Comparison of ENCODE assay signal across 7 cellular contexts in the genomic region with DNA sequence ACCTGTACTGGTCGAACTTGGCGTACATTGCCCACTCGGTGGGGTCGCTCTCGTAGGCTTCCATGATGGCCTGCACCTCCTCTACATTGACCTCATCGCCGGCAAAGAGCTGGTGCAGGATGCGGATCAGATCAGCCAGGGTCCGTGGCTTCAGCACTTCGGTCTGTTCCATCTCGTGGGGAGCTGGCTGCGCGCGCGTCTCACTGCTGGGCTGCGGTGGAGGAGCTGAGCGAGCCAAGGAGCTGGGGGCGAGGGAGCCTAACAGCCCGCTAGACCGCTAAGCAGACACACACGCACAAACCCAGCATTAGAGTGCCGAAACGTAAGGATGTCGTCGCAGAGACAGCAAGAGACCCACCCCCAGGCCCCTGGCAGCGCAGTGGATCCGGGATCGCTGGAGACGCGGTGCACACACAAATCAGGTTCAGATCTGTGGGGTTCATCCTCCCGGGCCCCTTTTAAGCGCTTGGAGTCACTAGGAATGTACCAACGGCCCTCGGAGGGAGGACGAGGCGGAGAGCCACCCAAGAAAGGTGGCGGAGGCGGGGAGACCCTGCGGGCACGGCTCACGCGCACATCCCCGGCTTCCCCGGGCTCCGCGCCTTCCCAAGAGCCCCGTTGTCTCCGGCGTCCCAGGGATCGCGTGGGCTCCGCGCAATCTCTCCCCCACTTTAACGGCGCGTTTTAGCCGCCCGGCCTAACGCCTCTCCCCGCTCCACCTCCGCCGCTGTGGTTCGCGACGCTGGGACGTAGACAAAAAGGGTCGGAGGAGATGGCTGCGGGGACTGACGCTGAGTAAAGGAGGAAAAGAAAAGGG. TPM values are rescaled to one million over a fixed set of nuclear protein-coding genes. Genes with fewer than 3 reads are reported as not detected.
DNase-seq lines count a peak whose midpoint lies in the region; ATAC-seq and TF ChIP-seq lines count a peak whose summit lies in the region.

Gene CDO1 (minus strand): TSS at position 434 of the 817 bp plus-strand sequence. CDS start 262 bp downstream, at position 172.

- POLR2A ChIA-PET in SK-N-SH (lab: Yijun Ruan, JAX), result interaction anchor here (0.5 to 0.8 kb wide), 2 partner anchors 40 to 242 kb away, joined by 3 to 4 read pairs; no protein-coding TSS in a partner anchor

- peak within 1 kb of the TSS in 1 of 2 experiments; percentile 69; a peak in 1 of 4 replicates for H3K27ac ChIP-seq in SK-N-SH (ENCODE audit: low read depth in 2 of 2, low read length in 1 of 2)

- no peaks in the 10 kb centered on the region for H3K9me3 ChIP-seq in SK-N-SH

- H3K9ac ChIP-seq in SK-N-SH, result no peak within 1 kb of the TSS; the same call in 1 of the 2 replicates

- no peak for TF ChIP-seq EP300 in SK-N-SH (IDR thresholded peaks at IDR 0.05; ENCODE audit: borderline replicate concordance in 1 of 2, low read depth in 1 of 2, low read length in 1 of 2)

- ATAC-seq in sciatic nerve (peak; percentile 95), GM18519 (IDR thresholded peaks at IDR 0.05; ENCODE audit: low FRiP score, unreplicated experiment) (no peak)

- peak within 1 kb of the TSS; percentile 80 for H3K4me2 ChIP-seq in SK-N-SH

- H4K20me1 ChIP-seq in SK-N-SH (ENCODE audit: insufficient read depth), result no peaks in the 10 kb centered on the region

- H3K4me3 ChIP-seq in H7 (ENCODE audit: insufficient read depth, low read depth, low read length) (peak within 1 kb of the TSS; percentile 62), SK-N-SH (ENCODE audit: low read depth in 2 of 2, low read length in 1 of 2) (peak within 1 kb of the TSS; percentile 54 to 55)

- TF ChIP-seq CTCF in SK-N-SH (IDR thresholded peaks at IDR 0.05), result no peak

- TF ChIP-seq RAD21 in SK-N-SH (IDR thresholded peaks at IDR 0.05; ENCODE audit: low read length), result no peak

- WGBS in SK-N-SH (ENCODE audit: low lambda C conversion rate), result 22% methylated on average over 42 of the region's 69 CpGs

- H3K79me2 ChIP-seq in SK-N-SH (ENCODE audit: insufficient read depth), result no peaks in the 10 kb centered on the region

- intact Hi-C loops in sciatic nerve (cut with DNase I), result no loop called here

- H3K27me3 ChIP-seq in H7 (ENCODE audit: control insufficient read depth, insufficient read depth, low read length) (peaks cover 41% of the 10 kb centered on the region), SK-N-SH (ENCODE audit: insufficient read depth) (peaks cover 35% of the 10 kb centered on the region)

- peak within 1 kb of the TSS; percentile 84 for H2AFZ ChIP-seq in SK-N-SH (ENCODE audit: low read depth)

- DNase-seq in H7 (peak; percentile 77), SK-N-SH (peak; percentile 85), cerebellar cortex (ENCODE audit: low spot score) (peak; percentile 87), iPS-NIHi7 (ENCODE audit: extremely low spot score) (peak; percentile 54), sciatic nerve (ENCODE audit: low spot score) (peak; percentile 87)
- DNase-seq in NK-92 treated with Interleukin-12 subunit alpha and Interleukin-12 subunit beta, amount 100 ng/mL, for 24 hours (lab: John Stamatoyannopoulos, UW), result no peak

- no peaks in the 10 kb centered on the region for H3K9me2 ChIP-seq in SK-N-SH

- H3K36me3 ChIP-seq in H7 (replicated peaks; ENCODE audit: control insufficient read depth, insufficient read depth, low read length) (no peaks in the 10 kb centered on the region), SK-N-SH (replicated peaks in 1 of 2; ENCODE audit: control insufficient read depth in 1 of 2, insufficient read depth in 2 of 2, low read length in 1 of 2) (no peaks in the 10 kb centered on the region)

- peaks cover 0 to 13% of the 10 kb centered on the region in 2 experiments; a peak in 2 of 4 replicates for H3K4me1 ChIP-seq in SK-N-SH (ENCODE audit: control insufficient read depth in 1 of 2, insufficient read depth in 2 of 2, low read depth in 1 of 2, low read length in 1 of 2)

- CTCF ChIA-PET in SK-N-SH (lab: Yijun Ruan, JAX), result interaction anchor here (1.3 to 2.4 kb wide), 3 partner anchors 15 to 252 kb away, joined by 4 to 11 read pairs (median 11); no protein-coding TSS in a partner anchor

- H3F3A ChIP-seq in SK-N-SH (replicated peaks; ENCODE audit: insufficient read depth), result peaks cover 2% of the 10 kb centered on the region

TF ChIP-seq in SK-N-SH, 30 proteins besides CTCF, POLR2A, EP300 and RAD21:
- TF ChIP-seq NFIC (IDR thresholded peaks at IDR 0.05; ENCODE audit: borderline replicate concordance) (no peak), RFX5 (IDR thresholded peaks at IDR 0.05; ENCODE audit: low read length) (no peak), GATA2 (CRISPR knock-in tag; IDR thresholded peaks at IDR 0.05) (0 out of 2 replicates have a peak, but pooled peaks have one; percentile 20), SMC3 (IDR thresholded peaks at IDR 0.05; ENCODE audit: low read depth, low read length) (no peak), JUND (IDR thresholded peaks at IDR 0.05) (no peak), FOXM1 (IDR thresholded peaks at IDR 0.05; ENCODE audit: low read depth) (no peak), REST (IDR thresholded peaks at IDR 0.05; ENCODE audit: low read depth, low read length) (no peak), NRF1 (IDR thresholded peaks at IDR 0.05; ENCODE audit: low read depth, low read length) (no peak), TCF12 (IDR thresholded peaks at IDR 0.05) (no peak), YY1 (IDR thresholded peaks at IDR 0.05; ENCODE audit: low read depth) (no peak), FOSL2 (IDR thresholded peaks at IDR 0.05; ENCODE audit: borderline replicate concordance, low read depth) (no peak), POLR2AphosphoS5 (IDR thresholded peaks at IDR 0.05; ENCODE audit: low read depth, low read length) (peak; percentile 68), FOXJ3 (CRISPR knock-in tag; IDR thresholded peaks at IDR 0.05) (no peak; the same call in 1 of the 2 replicates), EZH2phosphoT487 (IDR thresholded peaks at IDR 0.05; ENCODE audit: borderline replicate concordance, low read depth) (no peak), GABPA (IDR thresholded peaks at IDR 0.05; ENCODE audit: low read depth) (no peak), MXI1 (IDR thresholded peaks at IDR 0.05; ENCODE audit: low read depth, low read length) (no peak; the same call in 1 of the 2 replicates), RXRA (IDR thresholded peaks at IDR 0.05; ENCODE audit: borderline replicate concordance, low read depth) (no peak)

RNA-seq across cellular contexts. Expression of gene CDO1, which starts in this region (rescaled TPM):
- 9.2 and 9.9 TPM in 2 replicates for total RNA-seq in H7 (2014; rRNA removed; shearing (Covaris generic))
- 2.9 and 3.1 TPM in 2 replicates for polyA plus RNA-seq in SK-N-SH (2012; rRNA removed)
- polyA plus RNA-seq in SK-N-SH (2012; cell fraction: cytosol; rRNA removed), result 2.8 and 3.0 TPM in 2 replicates
- polyA plus RNA-seq in SK-N-SH (2012; cell fraction: nucleus; rRNA removed), result 2.4 and 6.1 TPM in 2 replicates
- 72.8 TPM for total RNA-seq in sciatic nerve
